9 cellular contexts compared by ENCODE assay signal in the genomic region with DNA sequence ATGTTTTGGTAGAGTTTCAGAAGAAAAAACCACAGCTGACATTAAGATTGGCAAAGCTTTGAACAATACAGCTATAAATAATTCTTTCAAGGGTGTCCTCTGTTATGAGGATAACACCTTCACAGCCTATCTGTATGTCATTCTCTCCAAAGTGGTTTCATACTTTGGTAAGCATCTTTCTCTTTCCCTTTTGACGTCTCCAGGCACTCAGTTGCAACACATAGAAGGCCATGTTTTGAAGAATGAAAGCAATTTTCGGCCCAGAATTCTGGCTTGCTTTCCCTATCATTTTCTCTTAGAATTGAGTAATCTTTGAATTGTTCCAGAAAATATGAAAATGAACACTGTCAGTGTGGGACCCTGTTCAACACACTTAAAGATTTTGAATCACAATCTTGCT.
DNase-seq lines count a peak whose midpoint lies in the region; ATAC-seq and TF ChIP-seq lines count a peak whose summit lies in the region.
"Had no signal": no experiment of that assay in that cellular context is flagged by ENCODE, and none has a peak within 500 bp of the region (broad histone marks: within the 10 kb centered on the region; RNA-seq: fewer than 3 reads in every experiment).

No MANE protein-coding gene starts in this region.

- H3K36me3 Mint-ChIP-seq in CD8-positive, alpha-beta T cell, result no peaks in the 10 kb centered on the region

- CTCF ChIA-PET in CD8-positive, alpha-beta T cell (lab: Charles Lee), result no interaction called here
- CTCF ChIA-PET in HEK293T (lab: Yijun Ruan, JAX), result no interaction called here

- no peaks in the 10 kb centered on the region for H3K9me3 ChIP-seq in CD8-positive, alpha-beta T cell (ENCODE audit: low read length)

- no peak for DNase-seq in CD8-positive, alpha-beta T cell
- DNase-seq in fibroblast of pulmonary artery (ENCODE audit: low read depth) (peak; percentile 72), COLO829 (ENCODE audit: low spot score) (no peak), kidney glomerular epithelial cell (lab: John Stamatoyannopoulos, UW) (no peak), posterior vena cava (ENCODE audit: low spot score) (no peak), HEK293T (ENCODE audit: extremely low spot score) (no peak)
- DNase-seq: DMS153 had no signal

- H3K4me1 Mint-ChIP-seq in CD8-positive, alpha-beta T cell (ENCODE audit: low read depth), result peaks cover 9% of the 10 kb centered on the region

- H3K36me3 ChIP-seq in CD8-positive, alpha-beta T cell (ENCODE audit: insufficient read depth, low read length), result no peaks in the 10 kb centered on the region

- ATAC-seq in CD8-positive, alpha-beta T cell, result peak; percentile 85
- ATAC-seq in GM19463 (IDR thresholded peaks at IDR 0.05; ENCODE audit: unreplicated experiment) (peak; percentile 84), HG03432 (IDR thresholded peaks at IDR 0.05; ENCODE audit: unreplicated experiment) (peak; percentile 85)

- intact Hi-C loops in CD8-positive, alpha-beta T cell (cut with DNase I, micrococcal nuclease), result loop anchor here in 1 of 2 experiments (10.0 kb wide), 1 partner anchor 536 kb away; no protein-coding TSS in a partner anchor
- intact Hi-C loops in posterior vena cava (cut with DNase I), result no loop called here

- peak overlapping the region; percentile 47 for H3K27ac Mint-ChIP-seq in CD8-positive, alpha-beta T cell

- H3K9me3 Mint-ChIP-seq in CD8-positive, alpha-beta T cell, result peaks cover 6% of the 10 kb centered on the region

- no peak for TF ChIP-seq CTCF in CD8-positive, alpha-beta T cell (IDR thresholded peaks at IDR 0.05)
- no peak for TF ChIP-seq CTCF in fibroblast of pulmonary artery (IDR thresholded peaks at IDR 0.05; ENCODE audit: low read length, missing control alignments)

- no peaks in the 10 kb centered on the region for H3K27me3 ChIP-seq in CD8-positive, alpha-beta T cell (ENCODE audit: insufficient read depth, low read length)

- peak overlapping the region; percentile 16 for H3K4me3 Mint-ChIP-seq in CD8-positive, alpha-beta T cell

- H3K4me3 ChIP-seq in CD8-positive, alpha-beta T cell (ENCODE audit: low read depth, low read length), result no peak overlapping the region
- H3K4me3 ChIP-seq in fibroblast of pulmonary artery (replicated peaks; ENCODE audit: low read depth, low read length), result no peak overlapping the region

- H3K4me1 ChIP-seq in CD8-positive, alpha-beta T cell (ENCODE audit: insufficient read depth, low read length), result peaks cover 5% of the 10 kb centered on the region

- H3K27me3 Mint-ChIP-seq in CD8-positive, alpha-beta T cell (ENCODE audit: low read depth), result no peaks in the 10 kb centered on the region

- POLR2A ChIA-PET in CD8-positive, alpha-beta T cell (lab: Charles Lee), result no interaction called here
- POLR2A ChIA-PET in HEK293T (lab: Yijun Ruan, JAX), result no interaction called here

- H3K27ac ChIP-seq in CD8-positive, alpha-beta T cell (ENCODE audit: low read depth, low read length), result no peak overlapping the region

TF ChIP-seq in HEK293T, 16 proteins besides CTCF, POLR2A, EP300 and RAD21:
- no peak for TF ChIP-seq HDGF (IDR thresholded peaks at IDR 0.05; ENCODE audit: borderline replicate concordance)
- no peak for TF ChIP-seq SP1 (IDR thresholded peaks at IDR 0.05)
- TF ChIP-seq SUZ12 (IDR thresholded peaks at IDR 0.05), result no peak
- TF ChIP-seq FOXA1 (IDR thresholded peaks at IDR 0.05), result no peak
- TF ChIP-seq ARNT (IDR thresholded peaks at IDR 0.05), result no peak
- no peak for TF ChIP-seq CTBP1 (IDR thresholded peaks at IDR 0.05; ENCODE audit: borderline replicate concordance)
- no peak for TF ChIP-seq TARDBP (IDR thresholded peaks at IDR 0.05)
- TF ChIP-seq NFRKB (IDR thresholded peaks at IDR 0.05), result no peak
- no peak for TF ChIP-seq FOXM1 (IDR thresholded peaks at IDR 0.05; ENCODE audit: borderline replicate concordance)
- TF ChIP-seq ZNF384 (IDR thresholded peaks at IDR 0.05), result no peak
